In the genomic region with DNA sequence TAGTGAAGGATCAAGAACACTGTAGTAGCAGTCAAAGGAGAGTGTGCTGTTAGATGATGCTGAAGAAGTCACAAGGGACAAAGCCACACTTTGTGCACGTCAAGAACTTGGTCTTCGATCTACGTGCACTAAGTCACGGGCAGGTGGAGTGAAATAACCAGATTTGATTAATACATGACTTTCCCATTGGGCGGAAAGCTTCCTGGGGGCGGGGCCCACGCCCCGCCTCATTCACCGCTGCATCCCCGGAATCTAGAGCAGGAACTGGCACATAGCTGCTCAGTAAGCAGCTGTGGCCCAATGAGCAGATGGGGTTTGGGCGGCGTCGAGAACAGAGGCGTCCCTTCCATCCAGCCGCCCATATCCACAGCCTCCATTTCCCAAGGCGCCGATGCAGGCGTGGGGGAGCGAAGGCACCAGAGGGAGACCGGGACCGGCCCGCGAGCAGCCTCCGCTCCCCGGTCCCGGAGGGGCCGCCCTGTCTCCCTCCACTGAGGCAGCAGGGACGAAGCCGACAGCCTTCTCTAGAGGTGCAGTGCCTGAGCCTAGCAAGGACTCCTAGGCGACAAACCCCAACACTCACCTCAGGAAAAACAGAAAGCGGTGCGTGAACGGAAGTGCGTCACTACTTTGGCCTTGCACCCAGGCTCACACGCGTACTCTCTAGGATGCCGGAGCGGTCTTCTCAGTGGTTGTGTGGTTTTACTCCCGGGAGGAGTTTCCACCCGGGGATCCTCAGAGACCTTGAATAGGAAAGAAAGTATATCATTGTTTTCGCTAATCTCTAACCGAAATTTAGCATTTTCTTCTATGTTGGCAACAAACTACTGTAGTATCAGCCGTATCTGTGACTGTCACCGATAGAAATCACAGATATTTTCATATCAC, we compare ENCODE assay signal across 8 cellular contexts. TPM values are rescaled to one million over a fixed set of nuclear protein-coding genes. Genes with fewer than 3 reads are reported as not detected.
DNase-seq lines count a peak whose midpoint lies in the region; ATAC-seq and TF ChIP-seq lines count a peak whose summit lies in the region.

No MANE protein-coding gene starts in this region.

- H4K20me1 ChIP-seq in SK-N-SH (ENCODE audit: insufficient read depth) = no peaks in the 10 kb centered on the region

- no peaks in the 10 kb centered on the region for H3K9me3 Mint-ChIP-seq in activated naive CD4-positive, alpha-beta T cell treated with anti-CD3 and anti-CD28 coated beads, Interleukin-2, amount 50 U/mL, for 72 hours

- TF ChIP-seq RAD21 in SK-N-SH (IDR thresholded peaks at IDR 0.05; ENCODE audit: low read length) = no peak

- H3K4me3 ChIP-seq in HFF-Myc (replicated peaks; ENCODE audit: low read depth, low read length) (peak overlapping the region; percentile 87), SK-N-SH (ENCODE audit: low read depth in 2 of 2, low read length in 1 of 2) (peak overlapping the region; percentile 89 to 90), testis (peak overlapping the region; percentile 73 to 90)

- H3K27me3 ChIP-seq in SK-N-SH (ENCODE audit: insufficient read depth) (no peaks in the 10 kb centered on the region), testis (no peaks in the 10 kb centered on the region)

- no peak for TF ChIP-seq POLR2A in testis (IDR thresholded peaks at IDR 0.05)

- peak overlapping the region; percentile 98 for H2AFZ ChIP-seq in SK-N-SH (ENCODE audit: low read depth)

- CTCF ChIA-PET in SK-N-SH (lab: Yijun Ruan, JAX) = interaction anchor here (0.6 to 3.7 kb wide), 7 partner anchors 9 to 127 kb away, joined by 3 to 19 read pairs (median 4); a partner anchor contains a TSS

- peaks cover 0 to 7% of the 10 kb centered on the region in 2 donors for H3K36me3 Mint-ChIP-seq in activated naive CD4-positive, alpha-beta T cell treated with anti-CD3 and anti-CD28 coated beads, Interleukin-2, amount 50 U/mL, for 72 hours

- POLR2A ChIA-PET in SK-N-SH (lab: Yijun Ruan, JAX) = interaction anchor here (0.6 to 2.8 kb wide), 4 partner anchors 20 to 127 kb away, joined by 3 to 31 read pairs (median 8); a partner anchor contains a TSS

- H3K4me1 ChIP-seq in SK-N-SH (ENCODE audit: control insufficient read depth in 1 of 2, insufficient read depth in 2 of 2, low read depth in 1 of 2, low read length in 1 of 2) (peaks cover 0 to 8% of the 10 kb centered on the region in 2 experiments; a peak in 2 of 4 replicates), testis (no peaks in the 10 kb centered on the region)

- peak overlapping the region; percentile 93 for H3K4me2 ChIP-seq in SK-N-SH

- peak overlapping the region; percentile 82 to 93 for H3K27ac Mint-ChIP-seq in activated naive CD4-positive, alpha-beta T cell treated with anti-CD3 and anti-CD28 coated beads, Interleukin-2, amount 50 U/mL, for 72 hours

- peak overlapping the region; percentile 93 to 97 for H3K27ac ChIP-seq in SK-N-SH (ENCODE audit: low read depth in 2 of 2, low read length in 1 of 2)
- peak overlapping the region; percentile 93 to 94 for H3K27ac ChIP-seq in testis

- peak; percentile 94 for ATAC-seq in activated naive CD4-positive, alpha-beta T cell treated with anti-CD3 and anti-CD28 coated beads, Interleukin-2, amount 50 U/mL, for 72 hours
- ATAC-seq in omental fat pad (ENCODE audit: low FRiP score) = peak; percentile 98

- under 1% methylated on average over 23 of the region's 44 CpGs for WGBS in SK-N-SH (ENCODE audit: low lambda C conversion rate)
- WGBS in testis, 2 donors = 0% methylated on average over 22 to 38 of the region's 44 CpGs

- no peaks in the 10 kb centered on the region for H3K36me3 ChIP-seq in SK-N-SH (replicated peaks in 1 of 2; ENCODE audit: control insufficient read depth in 1 of 2, insufficient read depth in 2 of 2, low read length in 1 of 2)
- H3K36me3 ChIP-seq in testis (ENCODE audit: low read depth, missing control alignments) = no peaks in the 10 kb centered on the region

- intact Hi-C loops in testis (cut with DNase I; ENCODE audit: low total_unique reads) = no loop called here

- DNase-seq in GM04503 (ENCODE audit: low read depth) (peak; percentile 67), HFF-Myc (ENCODE audit: extremely low read depth, low read depth) (peak; percentile 84), MV-4-11 (lab: John Stamatoyannopoulos, UW) (peak; percentile 76), SK-N-SH (peak; percentile 89), glomerular visceral epithelial cell (ENCODE audit: extremely low spot score) (peak; percentile 85), omental fat pad (ENCODE audit: low spot score) (peak; percentile 58), testis (peak; percentile 96)
- peak; percentile 69 to 87 for DNase-seq in activated naive CD4-positive, alpha-beta T cell treated with anti-CD3 and anti-CD28 coated beads, Interleukin-2, amount 50 U/mL, for 72 hours (ENCODE audit: low spot score in 2 of 2)

- no peak for TF ChIP-seq EP300 in SK-N-SH (IDR thresholded peaks at IDR 0.05; ENCODE audit: borderline replicate concordance in 1 of 2, low read depth in 1 of 2, low read length in 1 of 2)

- H3K9me3 ChIP-seq in SK-N-SH (no peaks in the 10 kb centered on the region), testis (no peaks in the 10 kb centered on the region)

- H3K9ac ChIP-seq in SK-N-SH = peak overlapping the region; percentile 99

- H3F3A ChIP-seq in SK-N-SH (replicated peaks; ENCODE audit: insufficient read depth) = peaks cover 11% of the 10 kb centered on the region

- peaks cover 11% of the 10 kb centered on the region for H3K79me2 ChIP-seq in SK-N-SH (ENCODE audit: insufficient read depth)

- TF ChIP-seq CTCF in HFF-Myc (IDR thresholded peaks at IDR 0.05; ENCODE audit: low read depth, low read length, missing control alignments) (no peak), SK-N-SH (IDR thresholded peaks at IDR 0.05) (no peak), omental fat pad (IDR thresholded peaks at IDR 0.05) (no peak), testis (IDR thresholded peaks at IDR 0.05) (no peak)

- H3K9me2 ChIP-seq in SK-N-SH = no peaks in the 10 kb centered on the region

TF ChIP-seq in SK-N-SH, 30 proteins besides CTCF, POLR2A, EP300 and RAD21 (continues in another document):
- TF ChIP-seq TAF1 (IDR thresholded peaks at IDR 0.05; ENCODE audit: borderline replicate concordance, low read depth, low read length) (no peak; the same call in 1 of the 2 replicates), JUND (IDR thresholded peaks at IDR 0.05) (no peak), POLR2AphosphoS5 (IDR thresholded peaks at IDR 0.05; ENCODE audit: low read depth, low read length) (peak; percentile 85), NFIC (IDR thresholded peaks at IDR 0.05; ENCODE audit: borderline replicate concordance) (peak; percentile 47; the same call in 1 of the 2 replicates), FOXM1 (IDR thresholded peaks at IDR 0.05; ENCODE audit: low read depth) (no peak), MEF2A (IDR thresholded peaks at IDR 0.05; ENCODE audit: borderline replicate concordance, low read depth) (no peak), GABPA (IDR thresholded peaks at IDR 0.05; ENCODE audit: low read depth) (peak; percentile 86), SIN3A (IDR thresholded peaks at IDR 0.05; ENCODE audit: borderline replicate concordance, low read depth, low read length) (no peak)
- TF ChIP-seq, protein P1, sequence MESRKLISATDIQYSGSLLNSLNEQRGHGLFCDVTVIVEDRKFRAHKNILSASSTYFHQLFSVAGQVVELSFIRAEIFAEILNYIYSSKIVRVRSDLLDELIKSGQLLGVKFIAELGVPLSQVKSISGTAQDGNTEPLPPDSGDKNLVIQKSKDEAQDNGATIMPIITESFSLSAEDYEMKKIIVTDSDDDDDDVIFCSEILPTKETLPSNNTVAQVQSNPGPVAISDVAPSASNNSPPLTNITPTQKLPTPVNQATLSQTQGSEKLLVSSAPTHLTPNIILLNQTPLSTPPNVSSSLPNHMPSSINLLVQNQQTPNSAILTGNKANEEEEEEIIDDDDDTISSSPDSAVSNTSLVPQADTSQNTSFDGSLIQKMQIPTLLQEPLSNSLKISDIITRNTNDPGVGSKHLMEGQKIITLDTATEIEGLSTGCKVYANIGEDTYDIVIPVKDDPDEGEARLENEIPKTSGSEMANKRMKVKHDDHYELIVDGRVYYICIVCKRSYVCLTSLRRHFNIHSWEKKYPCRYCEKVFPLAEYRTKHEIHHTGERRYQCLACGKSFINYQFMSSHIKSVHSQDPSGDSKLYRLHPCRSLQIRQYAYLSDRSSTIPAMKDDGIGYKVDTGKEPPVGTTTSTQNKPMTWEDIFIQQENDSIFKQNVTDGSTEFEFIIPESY (IDR thresholded peaks at IDR 0.05; ENCODE audit: borderline replicate concordance, low read depth) = no peak

RNA-seq across cellular contexts. Expression of a gene that starts 4.9 kb away (rescaled TPM):
- polyA plus RNA-seq in SK-N-SH (2012; rRNA removed) = 1.4 and 2.3 TPM in 2 replicates
- polyA plus RNA-seq in SK-N-SH (2012; cell fraction: cytosol; rRNA removed) = 1.1 and 1.6 TPM in 2 replicates
- 9.9 and 12.9 TPM in 2 replicates for polyA plus RNA-seq in SK-N-SH (2012; cell fraction: nucleus; rRNA removed)
- 1 to 10 TPM; 1.1 to 2.4 TPM for total RNA-seq in activated naive CD4-positive, alpha-beta T cell treated with anti-CD3 and anti-CD28 coated beads, Interleukin-2, amount 50 U/mL, for 72 hours
- total RNA-seq in omental fat pad = 1 to 10 TPM; 3.0 to 9.5 (median 5.9) TPM
- total RNA-seq in testis = 10 to 100 TPM; 28.4 to 44.6 TPM
- 31.8 TPM for polyA plus RNA-seq in testis (ENCODE audit: insufficient read depth, low read depth, low replicate concordance)

RNA-seq across cellular contexts. Expression of a gene that starts 22.2 kb away (rescaled TPM):
- polyA plus RNA-seq in SK-N-SH (2012; rRNA removed) (6.5 and 7.3 TPM in 2 replicates), testis (ENCODE audit: insufficient read depth, low read depth, low replicate concordance) (10.9 TPM)
- polyA plus RNA-seq in SK-N-SH (2012; cell fraction: cytosol; rRNA removed) = 6.8 and 7.7 TPM in 2 replicates
- polyA plus RNA-seq in SK-N-SH (2012; cell fraction: nucleus; rRNA removed) = 16.2 and 19.1 TPM in 2 replicates
- 1 to 10 TPM; 4.5 to 9.5 TPM for total RNA-seq in activated naive CD4-positive, alpha-beta T cell treated with anti-CD3 and anti-CD28 coated beads, Interleukin-2, amount 50 U/mL, for 72 hours
- total RNA-seq in omental fat pad (10 to 100 TPM in 1 of 4 donors, 1 to 10 TPM in 3; 4.1 to 10.1 (median 7.3) TPM), testis (10 to 100 TPM; 14.5 to 16.3 TPM)

RNA-seq across cellular contexts. Expression of a gene that starts 42.0 kb away (rescaled TPM):
- polyA plus RNA-seq in SK-N-SH (2012; rRNA removed) = 0.08 and 0.18 TPM in 2 replicates
- 0.10 and 0.12 TPM in 2 replicates for polyA plus RNA-seq in SK-N-SH (2012; cell fraction: cytosol; rRNA removed)
- 0.04 and 0.14 TPM in 2 replicates for polyA plus RNA-seq in SK-N-SH (2012; cell fraction: nucleus; rRNA removed)
- not detected for total RNA-seq in activated naive CD4-positive, alpha-beta T cell treated with anti-CD3 and anti-CD28 coated beads, Interleukin-2, amount 50 U/mL, for 72 hours
- total RNA-seq in omental fat pad = 1 to 10 TPM in 1 of 4 donors, under 1 TPM in 2, not detected in 1; 0.72 to 3.0 (median 0.82) TPM
- under 1 TPM in 1 of 2 donors, not detected in 1; 0.56 TPM for total RNA-seq in testis
- polyA plus RNA-seq in testis (ENCODE audit: insufficient read depth, low read depth, low replicate concordance) = 0.32 TPM

RNA-seq across cellular contexts. Expression of a gene that starts 42.4 kb away (rescaled TPM):
- polyA plus RNA-seq in SK-N-SH (2012; rRNA removed) (not detected in 2 replicates), testis (ENCODE audit: insufficient read depth, low read depth, low replicate concordance) (1.7 TPM)
- polyA plus RNA-seq in SK-N-SH (2012; cell fraction: cytosol; rRNA removed) = not detected in 2 replicates
- polyA plus RNA-seq in SK-N-SH (2012; cell fraction: nucleus; rRNA removed) = not detected in 2 replicates
- total RNA-seq in activated naive CD4-positive, alpha-beta T cell treated with anti-CD3 and anti-CD28 coated beads, Interleukin-2, amount 50 U/mL, for 72 hours = not detected
- total RNA-seq in omental fat pad (not detected), testis (1 to 10 TPM; 2.4 to 3.0 TPM)

Comparison
In these comparisons a context has a peak if more than half of its experiments do, and no peak if none do; other contexts are left out.
1. Peak in every context shown above with its lines: DNase-seq, ATAC-seq, H3K4me3 ChIP-seq and H3K27ac ChIP-seq.